Comparison of ENCODE assay signal across 6 cellular contexts in genomic region chr20:30316551-30317299, GRCh38.
A peak's percentile ranks its signal among the peaks of the same experiment; 100 is the strongest.
DNase-seq lines count a peak whose midpoint lies in the region; ATAC-seq and TF ChIP-seq lines count a peak whose summit lies in the region.
"Not testable (repeated sequence)": the region's sequence is repeated elsewhere in the genome, so short reads cannot be mapped to it uniquely, and the experiment has no call there.

No MANE protein-coding gene starts in this region.

- H3K4me3 Mint-ChIP-seq in GM23338 (peak overlapping the region; percentile 79), T-helper 17 cell (peak overlapping the region; percentile 36), glutamatergic neuron (ENCODE audit: unreplicated experiment) (peak overlapping the region; percentile 92)
- H3K4me3 Mint-ChIP-seq in stimulated activated naive CD8-positive, alpha-beta T cell treated with anti-CD3 and anti-CD28 coated beads, Interleukin-15, amount 100 ng/mL, for 72 hours, result peak overlapping the region; percentile 4 to 61

- peak overlapping the region; percentile 59; the same call in 1 of the 2 replicates for H2AFZ ChIP-seq in GM23338

- not testable (repeated sequence) for H3K36me3 Mint-ChIP-seq in GM23338 (ENCODE audit: low read depth); T-helper 17 cell (ENCODE audit: low read depth); glutamatergic neuron (ENCODE audit: unreplicated experiment)

- H3K79me2 ChIP-seq in GM23338 (replicated peaks; ENCODE audit: insufficient read depth), result not testable (repeated sequence)

- H3K27me3 Mint-ChIP-seq in GM23338 (ENCODE audit: insufficient read depth, low read depth, poor library complexity), result peaks cover 31% of the 10 kb centered on the region
- peaks cover 31% of the 10 kb centered on the region for H3K27me3 Mint-ChIP-seq in T-helper 17 cell
- peaks cover 13% of the 10 kb centered on the region for H3K27me3 Mint-ChIP-seq in glutamatergic neuron (ENCODE audit: unreplicated experiment)
- peaks cover 28% of the 10 kb centered on the region for H3K27me3 Mint-ChIP-seq in stimulated activated naive CD8-positive, alpha-beta T cell treated with anti-CD3 and anti-CD28 coated beads, Interleukin-15, amount 100 ng/mL, for 72 hours

- not testable (repeated sequence) for ATAC-seq in GM23338; T-helper 17 cell; stimulated activated naive CD8-positive, alpha-beta T cell treated with anti-CD3 and anti-CD28 coated beads, Interleukin-15, amount 100 ng/mL, for 72 hours

- peak overlapping the region; percentile 83 for H3K4me2 ChIP-seq in GM23338

- not testable (repeated sequence) for H3K9me3 ChIP-seq in T-helper 17 cell (ENCODE audit: control insufficient read depth, low read length, poor library complexity, severe bottlenecking); iPS-18c (ENCODE audit: control insufficient read depth, insufficient read depth, low read length)

- H3K9me3 Mint-ChIP-seq in GM23338; stimulated activated naive CD8-positive, alpha-beta T cell treated with anti-CD3 and anti-CD28 coated beads, Interleukin-15, amount 100 ng/mL, for 72 hours: not testable (repeated sequence)
- H3K9me3 Mint-ChIP-seq in glutamatergic neuron (ENCODE audit: unreplicated experiment), result peaks cover 11% of the 10 kb centered on the region

- not testable (repeated sequence) for H4K20me1 ChIP-seq in GM23338 (replicated peaks; ENCODE audit: insufficient read depth)

- not testable (repeated sequence) for H3K27ac ChIP-seq in GM23338 (ENCODE audit: low read depth)
- peak overlapping the region; percentile 30 for H3K27ac ChIP-seq in angular gyrus (ENCODE audit: low read depth, low read length)

- DNase-seq in GM23338 (ENCODE audit: low spot score) (peak; percentile 22), glutamatergic neuron (peak; percentile 36)
- DNase-seq in T-helper 17 cell; stimulated activated naive CD8-positive, alpha-beta T cell treated with anti-CD3 and anti-CD28 coated beads, Interleukin-15, amount 100 ng/mL, for 72 hours: not testable (repeated sequence)

- TF ChIP-seq CTCF in GM23338 (conservative IDR thresholded peaks at IDR 0.05; ENCODE audit: low read depth in 2 of 2); glutamatergic neuron (IDR thresholded peaks at IDR 0.05; ENCODE audit: partially characterized antibody, unreplicated experiment): not testable (repeated sequence)

- H3K27ac Mint-ChIP-seq in GM23338; T-helper 17 cell; stimulated activated naive CD8-positive, alpha-beta T cell treated with anti-CD3 and anti-CD28 coated beads, Interleukin-15, amount 100 ng/mL, for 72 hours: not testable (repeated sequence)
- H3K27ac Mint-ChIP-seq in glutamatergic neuron (ENCODE audit: unreplicated experiment), result peak overlapping the region; percentile 98

- H3K4me3 ChIP-seq in GM23338 (peak overlapping the region; percentile 61), iPS-18c (ENCODE audit: insufficient read depth, low read depth, low read length) (peak overlapping the region; percentile 28; the same call in 1 of the 2 replicates)

- not testable (repeated sequence) for H3K4me1 ChIP-seq in GM23338 (ENCODE audit: insufficient read depth)

- peaks cover 40% of the 10 kb centered on the region for H3K27me3 ChIP-seq in GM23338 (ENCODE audit: insufficient read depth)

- H3K9me2 ChIP-seq in GM23338 (ENCODE audit: insufficient read depth), result not testable (repeated sequence)

- H3K4me1 Mint-ChIP-seq in GM23338; T-helper 17 cell; stimulated activated naive CD8-positive, alpha-beta T cell treated with anti-CD3 and anti-CD28 coated beads, Interleukin-15, amount 100 ng/mL, for 72 hours: not testable (repeated sequence)
- peaks cover 22% of the 10 kb centered on the region for H3K4me1 Mint-ChIP-seq in glutamatergic neuron (ENCODE audit: low read depth, unreplicated experiment)

- not testable (repeated sequence) for H3K36me3 ChIP-seq in GM23338 (ENCODE audit: insufficient read depth)

- not testable (repeated sequence) for H3F3A ChIP-seq in GM23338 (replicated peaks; ENCODE audit: low read depth)

Comparison
In these comparisons a context has a peak if more than half of its experiments do, and no peak if none do; other contexts are left out.
1. H3K4me3 Mint-ChIP-seq: peak in every context shown above with its lines; median percentile 92 in glutamatergic neuron; 79 in GM23338; 36 in T-helper 17 cell; 32 in stimulated activated naive CD8-positive, alpha-beta T cell treated with anti-CD3 and anti-CD28 coated beads, Interleukin-15, amount 100 ng/mL, for 72 hours.